Comparison of ENCODE assay signal across 8 cellular contexts in genomic region chr5:155738616-155739015, GRCh38.
"Had no signal": no experiment of that assay in that cellular context is flagged by ENCODE, and none has a peak within 500 bp of the region (broad histone marks: within the 10 kb centered on the region; RNA-seq: fewer than 3 reads in every experiment).

No MANE protein-coding gene starts in this region.

- FAIRE-seq: HepG2, K562 had no signal

- H3K4me1 Mint-ChIP-seq: GM23338 had no signal

- H3K4me3 Mint-ChIP-seq: GM23338, HFFc6 had no signal

- H3K27ac ChIP-seq: HL-60 had no signal

- H3K9me3 Mint-ChIP-seq: GM23338 had no signal

- H3K4me2 ChIP-seq: GM23338 had no signal

- H3K27ac Mint-ChIP-seq: GM23338, HFFc6 had no signal

- DNase-seq: H7, HCEC 1CT, HFFc6, KG1 had no signal

- ATAC-seq: GM23338, HepG2, K562 had no signal

- H3K4me3 ChIP-seq: GM23338, K562 had no signal

- H2AFZ ChIP-seq: GM23338 had no signal
